1 cellular context compared by ENCODE assay signal in the genomic region with DNA sequence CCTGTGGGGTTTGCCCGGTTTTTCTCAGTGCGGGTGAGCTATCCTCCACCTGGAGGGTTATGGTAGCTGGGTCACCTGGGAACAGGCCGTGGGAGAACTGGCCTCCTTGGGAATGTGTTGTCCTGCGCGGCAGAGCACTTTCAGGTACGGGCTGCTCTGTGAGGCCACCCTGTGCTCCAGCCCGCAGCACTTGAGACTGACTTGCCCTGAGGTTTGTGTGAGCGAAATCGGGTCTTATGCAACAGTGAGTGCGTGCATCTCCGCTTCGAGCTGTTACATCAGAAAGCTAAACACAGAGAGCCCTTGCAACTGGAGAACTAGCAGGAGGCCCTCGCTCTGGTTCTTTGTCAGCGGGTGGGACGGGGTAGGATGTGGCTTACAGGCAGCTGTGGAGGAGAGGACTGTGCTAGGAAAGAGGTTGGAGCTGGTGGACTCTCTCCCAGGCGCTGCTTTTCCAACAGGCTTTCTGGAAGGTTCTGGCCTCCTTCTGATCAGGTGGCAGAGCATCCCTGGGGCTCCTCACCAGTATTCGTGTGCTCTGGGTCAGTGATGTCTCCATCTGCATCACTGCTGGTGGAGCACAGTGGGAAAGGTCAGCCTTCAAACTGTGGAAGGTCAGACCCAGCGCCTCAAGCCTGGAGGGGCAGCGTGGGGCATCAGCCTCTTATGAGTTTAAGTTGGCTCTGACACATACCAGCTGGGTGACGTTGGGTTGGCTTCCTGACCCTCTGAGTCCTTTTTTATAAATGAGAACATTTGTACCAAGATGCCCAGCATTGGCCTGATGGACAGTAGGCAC.
TF ChIP-seq lines count a peak whose summit lies in the region.

No MANE protein-coding gene starts in this region.

TF ChIP-seq in HepG2, 621 proteins besides CTCF, POLR2A, EP300 and RAD21 (continued from another document):
- TF ChIP-seq, protein P1, sequence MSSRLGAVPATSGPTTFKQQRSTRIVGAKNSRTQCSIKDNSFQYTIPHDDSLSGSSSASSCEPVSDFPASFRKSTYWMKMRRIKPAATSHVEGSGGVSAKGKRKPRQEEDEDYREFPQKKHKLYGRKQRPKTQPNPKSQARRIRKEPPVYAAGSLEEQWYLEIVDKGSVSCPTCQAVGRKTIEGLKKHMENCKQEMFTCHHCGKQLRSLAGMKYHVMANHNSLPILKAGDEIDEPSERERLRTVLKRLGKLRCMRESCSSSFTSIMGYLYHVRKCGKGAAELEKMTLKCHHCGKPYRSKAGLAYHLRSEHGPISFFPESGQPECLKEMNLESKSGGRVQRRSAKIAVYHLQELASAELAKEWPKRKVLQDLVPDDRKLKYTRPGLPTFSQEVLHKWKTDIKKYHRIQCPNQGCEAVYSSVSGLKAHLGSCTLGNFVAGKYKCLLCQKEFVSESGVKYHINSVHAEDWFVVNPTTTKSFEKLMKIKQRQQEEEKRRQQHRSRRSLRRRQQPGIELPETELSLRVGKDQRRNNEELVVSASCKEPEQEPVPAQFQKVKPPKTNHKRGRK (CRISPR knock-in tag; IDR thresholded peaks at IDR 0.05), result no peak
- TF ChIP-seq TARDBP (CRISPR knock-in tag; IDR thresholded peaks at IDR 0.05) (peak; percentile 94), ZNF234 (CRISPR knock-in tag; conservative IDR thresholded peaks at IDR 0.05) (no peak), JUNB (CRISPR knock-in tag; IDR thresholded peaks at IDR 0.05; ENCODE audit: borderline replicate concordance) (no peak), ZNF496 (CRISPR knock-in tag; IDR thresholded peaks at IDR 0.05; ENCODE audit: insufficient replicate concordance) (no peak), AGO1 (IDR thresholded peaks at IDR 0.05; ENCODE audit: low read depth, low read length, poor library complexity, severe bottlenecking) (no peak), CCDC6 (CRISPR knock-in tag; IDR thresholded peaks at IDR 0.05) (no peak), NPAS2 (CRISPR knock-in tag; IDR thresholded peaks at IDR 0.05; ENCODE audit: borderline replicate concordance) (no peak), DNMT3B (CRISPR knock-in tag; conservative IDR thresholded peaks at IDR 0.05) (no peak), NR2F1 (CRISPR knock-in tag; IDR thresholded peaks at IDR 0.05) (no peak; a peak in 1 of 4 replicates), MBNL3 (CRISPR knock-in tag; conservative IDR thresholded peaks at IDR 0.05) (no peak), RCOR2 (CRISPR knock-in tag; IDR thresholded peaks at IDR 0.05) (peak; percentile 78; the same call in 1 of the 2 replicates), ZMYM4 (CRISPR knock-in tag; IDR thresholded peaks at IDR 0.05) (peak; percentile 70), TBP (CRISPR knock-in tag; IDR thresholded peaks at IDR 0.05) (no peak), HOXD1 (CRISPR knock-in tag; IDR thresholded peaks at IDR 0.05) (no peak), PLRG1 (conservative IDR thresholded peaks at IDR 0.05) (no peak), SIX1 (CRISPR knock-in tag; IDR thresholded peaks at IDR 0.05; ENCODE audit: borderline replicate concordance) (no peak; the same call in 1 of the 2 replicates), HHEX (CRISPR knock-in tag; IDR thresholded peaks at IDR 0.05) (no peak), KLF16 (CRISPR knock-in tag; IDR thresholded peaks at IDR 0.05) (peak in 1 of 2 experiments; percentile 33; a peak in 1 of 4 replicates), ERF (CRISPR knock-in tag; IDR thresholded peaks at IDR 0.05) (peak; percentile 79; the same call in 1 of the 2 replicates), MTA1 (CRISPR knock-in tag; IDR thresholded peaks at IDR 0.05; ENCODE audit: borderline replicate concordance) (peak; percentile 61; the same call in 1 of the 2 replicates), ZEB1 (IDR thresholded peaks at IDR 0.05; ENCODE audit: insufficient replicate concordance, low read depth) (no peak), ZNF614 (CRISPR knock-in tag; IDR thresholded peaks at IDR 0.05; ENCODE audit: borderline replicate concordance) (no peak), ZSCAN12 (CRISPR knock-in tag; IDR thresholded peaks at IDR 0.05) (no peak)
- TF ChIP-seq, protein P2, sequence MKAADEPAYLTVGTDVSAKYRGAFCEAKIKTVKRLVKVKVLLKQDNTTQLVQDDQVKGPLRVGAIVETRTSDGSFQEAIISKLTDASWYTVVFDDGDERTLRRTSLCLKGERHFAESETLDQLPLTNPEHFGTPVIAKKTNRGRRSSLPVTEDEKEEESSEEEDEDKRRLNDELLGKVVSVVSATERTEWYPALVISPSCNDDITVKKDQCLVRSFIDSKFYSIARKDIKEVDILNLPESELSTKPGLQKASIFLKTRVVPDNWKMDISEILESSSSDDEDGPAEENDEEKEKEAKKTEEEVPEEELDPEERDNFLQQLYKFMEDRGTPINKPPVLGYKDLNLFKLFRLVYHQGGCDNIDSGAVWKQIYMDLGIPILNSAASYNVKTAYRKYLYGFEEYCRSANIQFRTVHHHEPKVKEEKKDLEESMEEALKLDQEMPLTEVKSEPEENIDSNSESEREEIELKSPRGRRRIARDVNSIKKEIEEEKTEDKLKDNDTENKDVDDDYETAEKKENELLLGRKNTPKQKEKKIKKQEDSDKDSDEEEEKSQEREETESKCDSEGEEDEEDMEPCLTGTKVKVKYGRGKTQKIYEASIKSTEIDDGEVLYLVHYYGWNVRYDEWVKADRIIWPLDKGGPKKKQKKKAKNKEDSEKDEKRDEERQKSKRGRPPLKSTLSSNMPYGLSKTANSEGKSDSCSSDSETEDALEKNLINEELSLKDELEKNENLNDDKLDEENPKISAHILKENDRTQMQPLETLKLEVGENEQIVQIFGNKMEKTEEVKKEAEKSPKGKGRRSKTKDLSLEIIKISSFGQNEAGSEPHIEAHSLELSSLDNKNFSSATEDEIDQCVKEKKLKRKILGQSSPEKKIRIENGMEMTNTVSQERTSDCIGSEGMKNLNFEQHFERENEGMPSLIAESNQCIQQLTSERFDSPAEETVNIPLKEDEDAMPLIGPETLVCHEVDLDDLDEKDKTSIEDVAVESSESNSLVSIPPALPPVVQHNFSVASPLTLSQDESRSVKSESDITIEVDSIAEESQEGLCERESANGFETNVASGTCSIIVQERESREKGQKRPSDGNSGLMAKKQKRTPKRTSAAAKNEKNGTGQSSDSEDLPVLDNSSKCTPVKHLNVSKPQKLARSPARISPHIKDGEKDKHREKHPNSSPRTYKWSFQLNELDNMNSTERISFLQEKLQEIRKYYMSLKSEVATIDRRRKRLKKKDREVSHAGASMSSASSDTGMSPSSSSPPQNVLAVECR (CRISPR knock-in tag; IDR thresholded peaks at IDR 0.05; ENCODE audit: borderline replicate concordance), result peak; percentile 75; the same call in 1 of the 2 replicates
- TF ChIP-seq, protein P3, sequence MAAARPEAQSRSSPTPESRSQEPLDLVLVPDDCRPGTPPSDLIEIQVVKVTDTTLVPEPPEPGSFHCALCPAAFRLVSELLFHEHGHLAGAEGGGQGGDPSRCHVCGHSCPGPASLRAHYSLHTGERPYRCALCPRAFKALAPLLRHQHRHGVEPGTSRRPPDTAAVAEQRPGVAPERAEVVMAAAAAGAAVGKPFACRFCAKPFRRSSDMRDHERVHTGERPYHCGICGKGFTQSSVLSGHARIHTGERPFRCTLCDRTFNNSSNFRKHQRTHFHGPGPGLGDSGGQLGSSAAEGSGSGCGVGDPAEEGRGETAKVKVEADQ (CRISPR knock-in tag; IDR thresholded peaks at IDR 0.05; ENCODE audit: borderline replicate concordance), result no peak
- TF ChIP-seq, protein P4, sequence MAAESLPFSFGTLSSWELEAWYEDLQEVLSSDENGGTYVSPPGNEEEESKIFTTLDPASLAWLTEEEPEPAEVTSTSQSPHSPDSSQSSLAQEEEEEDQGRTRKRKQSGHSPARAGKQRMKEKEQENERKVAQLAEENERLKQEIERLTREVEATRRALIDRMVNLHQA (CRISPR knock-in tag; IDR thresholded peaks at IDR 0.05), result no peak
- TF ChIP-seq, protein P5, sequence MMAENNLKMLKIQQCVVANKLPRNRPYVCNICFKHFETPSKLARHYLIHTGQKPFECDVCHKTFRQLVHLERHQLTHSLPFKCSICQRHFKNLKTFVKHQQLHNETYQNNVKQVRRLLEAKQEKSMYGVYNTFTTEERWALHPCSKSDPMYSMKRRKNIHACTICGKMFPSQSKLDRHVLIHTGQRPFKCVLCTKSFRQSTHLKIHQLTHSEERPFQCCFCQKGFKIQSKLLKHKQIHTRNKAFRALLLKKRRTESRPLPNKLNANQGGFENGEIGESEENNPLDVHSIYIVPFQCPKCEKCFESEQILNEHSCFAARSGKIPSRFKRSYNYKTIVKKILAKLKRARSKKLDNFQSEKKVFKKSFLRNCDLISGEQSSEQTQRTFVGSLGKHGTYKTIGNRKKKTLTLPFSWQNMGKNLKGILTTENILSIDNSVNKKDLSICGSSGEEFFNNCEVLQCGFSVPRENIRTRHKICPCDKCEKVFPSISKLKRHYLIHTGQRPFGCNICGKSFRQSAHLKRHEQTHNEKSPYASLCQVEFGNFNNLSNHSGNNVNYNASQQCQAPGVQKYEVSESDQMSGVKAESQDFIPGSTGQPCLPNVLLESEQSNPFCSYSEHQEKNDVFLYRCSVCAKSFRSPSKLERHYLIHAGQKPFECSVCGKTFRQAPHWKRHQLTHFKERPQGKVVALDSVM (CRISPR knock-in tag; IDR thresholded peaks at IDR 0.05), result no peak
- TF ChIP-seq, protein P6, sequence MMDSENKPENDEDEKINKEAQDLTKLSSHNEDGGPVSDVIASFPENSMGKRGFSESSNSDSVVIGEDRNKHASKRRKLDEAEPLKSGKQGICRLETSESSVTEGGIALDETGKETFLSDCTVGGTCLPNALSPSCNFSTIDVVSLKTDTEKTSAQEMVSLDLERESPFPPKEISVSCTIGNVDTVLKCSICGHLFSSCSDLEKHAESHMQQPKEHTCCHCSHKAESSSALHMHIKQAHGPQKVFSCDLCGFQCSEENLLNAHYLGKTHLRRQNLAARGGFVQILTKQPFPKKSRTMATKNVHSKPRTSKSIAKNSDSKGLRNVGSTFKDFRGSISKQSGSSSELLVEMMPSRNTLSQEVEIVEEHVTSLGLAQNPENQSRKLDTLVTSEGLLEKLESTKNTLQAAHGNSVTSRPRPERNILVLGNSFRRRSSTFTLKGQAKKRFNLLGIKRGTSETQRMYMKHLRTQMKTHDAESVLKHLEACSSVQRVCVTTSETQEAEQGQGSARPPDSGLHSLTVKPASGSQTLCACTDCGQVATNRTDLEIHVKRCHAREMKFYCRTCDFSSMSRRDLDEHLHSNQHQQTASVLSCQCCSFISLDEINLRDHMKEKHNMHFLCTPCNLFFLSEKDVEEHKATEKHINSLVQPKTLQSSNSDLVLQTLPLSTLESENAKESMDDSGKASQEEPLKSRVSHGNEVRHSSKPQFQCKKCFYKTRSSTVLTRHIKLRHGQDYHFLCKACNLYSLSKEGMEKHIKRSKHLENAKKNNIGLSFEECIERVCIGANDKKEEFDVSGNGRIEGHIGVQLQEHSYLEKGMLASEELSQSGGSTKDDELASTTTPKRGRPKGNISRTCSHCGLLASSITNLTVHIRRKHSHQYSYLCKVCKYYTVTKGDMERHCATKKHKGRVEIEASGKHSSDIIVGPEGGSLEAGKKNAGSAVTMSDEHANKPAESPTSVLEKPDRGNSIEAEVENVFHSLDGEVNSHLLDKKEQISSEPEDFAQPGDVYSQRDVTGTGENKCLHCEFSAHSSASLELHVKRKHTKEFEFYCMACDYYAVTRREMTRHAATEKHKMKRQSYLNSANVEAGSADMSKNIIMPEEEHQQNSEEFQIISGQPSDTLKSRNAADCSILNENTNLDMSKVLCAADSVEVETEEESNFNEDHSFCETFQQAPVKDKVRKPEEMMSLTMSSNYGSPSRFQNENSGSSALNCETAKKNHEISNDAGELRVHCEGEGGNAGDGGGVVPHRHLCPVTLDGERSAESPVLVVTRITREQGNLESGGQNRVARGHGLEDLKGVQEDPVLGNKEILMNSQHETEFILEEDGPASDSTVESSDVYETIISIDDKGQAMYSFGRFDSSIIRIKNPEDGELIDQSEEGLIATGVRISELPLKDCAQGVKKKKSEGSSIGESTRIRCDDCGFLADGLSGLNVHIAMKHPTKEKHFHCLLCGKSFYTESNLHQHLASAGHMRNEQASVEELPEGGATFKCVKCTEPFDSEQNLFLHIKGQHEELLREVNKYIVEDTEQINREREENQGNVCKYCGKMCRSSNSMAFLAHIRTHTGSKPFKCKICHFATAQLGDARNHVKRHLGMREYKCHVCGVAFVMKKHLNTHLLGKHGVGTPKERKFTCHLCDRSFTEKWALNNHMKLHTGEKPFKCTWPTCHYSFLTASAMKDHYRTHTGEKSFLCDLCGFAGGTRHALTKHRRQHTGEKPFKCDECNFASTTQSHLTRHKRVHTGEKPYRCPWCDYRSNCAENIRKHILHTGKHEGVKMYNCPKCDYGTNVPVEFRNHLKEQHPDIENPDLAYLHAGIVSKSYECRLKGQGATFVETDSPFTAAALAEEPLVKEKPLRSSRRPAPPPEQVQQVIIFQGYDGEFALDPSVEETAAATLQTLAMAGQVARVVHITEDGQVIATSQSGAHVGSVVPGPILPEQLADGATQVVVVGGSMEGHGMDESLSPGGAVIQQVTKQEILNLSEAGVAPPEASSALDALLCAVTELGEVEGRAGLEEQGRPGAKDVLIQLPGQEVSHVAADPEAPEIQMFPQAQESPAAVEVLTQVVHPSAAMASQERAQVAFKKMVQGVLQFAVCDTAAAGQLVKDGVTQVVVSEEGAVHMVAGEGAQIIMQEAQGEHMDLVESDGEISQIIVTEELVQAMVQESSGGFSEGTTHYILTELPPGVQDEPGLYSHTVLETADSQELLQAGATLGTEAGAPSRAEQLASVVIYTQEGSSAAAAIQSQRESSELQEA (CRISPR knock-in tag; IDR thresholded peaks at IDR 0.05; ENCODE audit: not compliant biosample characterization), result no peak
- TF ChIP-seq, protein P7, sequence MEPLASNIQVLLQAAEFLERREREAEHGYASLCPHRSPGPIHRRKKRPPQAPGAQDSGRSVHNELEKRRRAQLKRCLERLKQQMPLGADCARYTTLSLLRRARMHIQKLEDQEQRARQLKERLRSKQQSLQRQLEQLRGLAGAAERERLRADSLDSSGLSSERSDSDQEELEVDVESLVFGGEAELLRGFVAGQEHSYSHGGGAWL (CRISPR knock-in tag; IDR thresholded peaks at IDR 0.05), result no peak; the same call in 1 of the 2 replicates
- TF ChIP-seq, protein P8, sequence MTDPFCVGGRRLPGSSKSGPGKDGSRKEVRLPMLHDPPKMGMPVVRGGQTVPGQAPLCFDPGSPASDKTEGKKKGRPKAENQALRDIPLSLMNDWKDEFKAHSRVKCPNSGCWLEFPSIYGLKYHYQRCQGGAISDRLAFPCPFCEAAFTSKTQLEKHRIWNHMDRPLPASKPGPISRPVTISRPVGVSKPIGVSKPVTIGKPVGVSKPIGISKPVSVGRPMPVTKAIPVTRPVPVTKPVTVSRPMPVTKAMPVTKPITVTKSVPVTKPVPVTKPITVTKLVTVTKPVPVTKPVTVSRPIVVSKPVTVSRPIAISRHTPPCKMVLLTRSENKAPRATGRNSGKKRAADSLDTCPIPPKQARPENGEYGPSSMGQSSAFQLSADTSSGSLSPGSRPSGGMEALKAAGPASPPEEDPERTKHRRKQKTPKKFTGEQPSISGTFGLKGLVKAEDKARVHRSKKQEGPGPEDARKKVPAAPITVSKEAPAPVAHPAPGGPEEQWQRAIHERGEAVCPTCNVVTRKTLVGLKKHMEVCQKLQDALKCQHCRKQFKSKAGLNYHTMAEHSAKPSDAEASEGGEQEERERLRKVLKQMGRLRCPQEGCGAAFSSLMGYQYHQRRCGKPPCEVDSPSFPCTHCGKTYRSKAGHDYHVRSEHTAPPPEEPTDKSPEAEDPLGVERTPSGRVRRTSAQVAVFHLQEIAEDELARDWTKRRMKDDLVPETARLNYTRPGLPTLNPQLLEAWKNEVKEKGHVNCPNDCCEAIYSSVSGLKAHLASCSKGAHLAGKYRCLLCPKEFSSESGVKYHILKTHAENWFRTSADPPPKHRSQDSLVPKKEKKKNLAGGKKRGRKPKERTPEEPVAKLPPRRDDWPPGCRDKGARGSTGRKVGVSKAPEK (CRISPR knock-in tag; IDR thresholded peaks at IDR 0.05; ENCODE audit: borderline replicate concordance), result no peak
